In genomic region chr9:134879664-134880483, GRCh38 we compare ENCODE assay signal across 23 cellular contexts. TPM values are rescaled to one million over a fixed set of nuclear protein-coding genes. Genes with fewer than 3 reads are reported as not detected.
"Had no signal": no experiment of that assay in that cellular context is flagged by ENCODE, and none has a peak within 500 bp of the region (broad histone marks: within the 10 kb centered on the region; RNA-seq: fewer than 3 reads in every experiment).

No MANE protein-coding gene starts in this region.

- H3K4me3 ChIP-seq: PC-9, SK-N-MC had no signal

- ATAC-seq: activated CD4-positive, alpha-beta T cell treated with anti-CD3 and anti-CD28 coated beads for 36 hours; T-cell had no signal

- DNase-seq: activated B cell treated with CpG ODN at 0.5 μM for 24 hours; activated CD4-positive, alpha-beta T cell treated with anti-CD3 and anti-CD28 coated beads for 36 hours; activated gamma-delta T cell treated with Interleukin-2 at 50 U/mL for 16 hours; activated naive CD4-positive, alpha-beta T cell treated with anti-CD3 and anti-CD28 coated beads, Interleukin-2, amount 10 ng/mL, durations not matched to agents 7 days and 5 days; activated naive CD8-positive, alpha-beta T cell treated with anti-CD3 and anti-CD28 coated beads for 36 hours; activated T-cell treated with anti-CD3 and anti-CD28 coated beads for 4 hours; anterior cingulate cortex; cerebellar nuclear complex; NCI-H1092; NCI-H1417; NCI-H2029; NCI-H2107; NCI-H510A; NCI-H526 treated with DMSO at 0.1 percent for 48 hours; PC-9; T-helper 2 cell; T1000 had no signal

- H3K27ac ChIP-seq: KMS-11, PC-9, SK-N-MC had no signal

RNA-seq across cellular contexts. Expression of gene FCN2, which starts 0.7 kb away (rescaled TPM):
- total RNA-seq: activated B cell treated with CpG ODN at 0.5 μM for 24 hours; activated CD4-positive, alpha-beta T cell treated with anti-CD3 and anti-CD28 coated beads for 36 hours; activated naive CD8-positive, alpha-beta T cell treated with anti-CD3 and anti-CD28 coated beads for 36 hours; activated T-helper 2 cell treated with anti-CD3 and anti-CD28 coated beads, Interferon-gamma antibody, Interleukin-2, Interleukin-4, amounts not matched to agents 10 μg/mL and 5 μg/mL and 100 μg/mL, durations not matched to agents 14 hours and 24 hours and 36 hours; cardiac septum; MCF 10A; PC-9; T-cell had no signal

RNA-seq across cellular contexts. Expression of gene FCN1, which starts 37.8 kb away (rescaled TPM):
- total RNA-seq: activated CD4-positive, alpha-beta T cell treated with anti-CD3 and anti-CD28 coated beads for 36 hours; activated naive CD8-positive, alpha-beta T cell treated with anti-CD3 and anti-CD28 coated beads for 36 hours; activated T-helper 2 cell treated with anti-CD3 and anti-CD28 coated beads, Interferon-gamma antibody, Interleukin-2, Interleukin-4, amounts not matched to agents 10 μg/mL and 5 μg/mL and 100 μg/mL, durations not matched to agents 14 hours and 24 hours and 36 hours; MCF 10A; PC-9 had no signal
